Comparison of ENCODE assay signal across 1 cellular context in the genomic region with DNA sequence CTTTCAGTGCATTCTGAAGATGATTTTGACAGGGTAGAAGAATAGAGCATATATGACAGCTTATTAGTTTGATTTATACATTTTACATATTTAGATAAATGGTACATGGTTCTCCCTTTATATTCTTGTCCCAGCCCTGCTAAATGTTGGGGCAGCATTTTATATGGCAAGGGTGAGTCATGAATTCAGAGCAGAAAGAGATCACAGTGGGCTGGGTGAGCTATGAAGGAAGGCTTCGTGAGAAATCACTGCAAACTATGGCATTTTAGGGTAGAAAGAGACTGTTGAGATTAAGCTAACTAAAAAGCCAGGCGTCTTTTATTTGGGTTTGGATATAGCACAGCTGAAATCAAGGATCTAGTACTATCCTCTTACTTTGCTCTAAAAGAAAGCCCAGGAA.
TF ChIP-seq lines count a peak whose summit lies in the region.

No MANE protein-coding gene starts in this region.

TF ChIP-seq in IMR-90, 13 proteins besides CTCF, POLR2A, EP300 and RAD21 (continued from another document):
- no peak for TF ChIP-seq MAZ (IDR thresholded peaks at IDR 0.05; ENCODE audit: borderline replicate concordance, low read depth, low read length)
- TF ChIP-seq FOS (IDR thresholded peaks at IDR 0.05; ENCODE audit: low read depth, low read length), result no peak
- TF ChIP-seq BHLHE40 (IDR thresholded peaks at IDR 0.05; ENCODE audit: low read depth, low read length), result no peak
- no peak for TF ChIP-seq MAFK (IDR thresholded peaks at IDR 0.05; ENCODE audit: low read depth, low read length)
- TF ChIP-seq, protein P1, sequence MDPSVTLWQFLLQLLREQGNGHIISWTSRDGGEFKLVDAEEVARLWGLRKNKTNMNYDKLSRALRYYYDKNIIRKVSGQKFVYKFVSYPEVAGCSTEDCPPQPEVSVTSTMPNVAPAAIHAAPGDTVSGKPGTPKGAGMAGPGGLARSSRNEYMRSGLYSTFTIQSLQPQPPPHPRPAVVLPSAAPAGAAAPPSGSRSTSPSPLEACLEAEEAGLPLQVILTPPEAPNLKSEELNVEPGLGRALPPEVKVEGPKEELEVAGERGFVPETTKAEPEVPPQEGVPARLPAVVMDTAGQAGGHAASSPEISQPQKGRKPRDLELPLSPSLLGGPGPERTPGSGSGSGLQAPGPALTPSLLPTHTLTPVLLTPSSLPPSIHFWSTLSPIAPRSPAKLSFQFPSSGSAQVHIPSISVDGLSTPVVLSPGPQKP (IDR thresholded peaks at IDR 0.05; ENCODE audit: borderline replicate concordance, low read depth, low read length), result no peak
- TF ChIP-seq, protein P2, sequence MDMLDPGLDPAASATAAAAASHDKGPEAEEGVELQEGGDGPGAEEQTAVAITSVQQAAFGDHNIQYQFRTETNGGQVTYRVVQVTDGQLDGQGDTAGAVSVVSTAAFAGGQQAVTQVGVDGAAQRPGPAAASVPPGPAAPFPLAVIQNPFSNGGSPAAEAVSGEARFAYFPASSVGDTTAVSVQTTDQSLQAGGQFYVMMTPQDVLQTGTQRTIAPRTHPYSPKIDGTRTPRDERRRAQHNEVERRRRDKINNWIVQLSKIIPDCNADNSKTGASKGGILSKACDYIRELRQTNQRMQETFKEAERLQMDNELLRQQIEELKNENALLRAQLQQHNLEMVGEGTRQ (IDR thresholded peaks at IDR 0.05; ENCODE audit: low read depth, low read length), result no peak
- TF ChIP-seq MXI1 (IDR thresholded peaks at IDR 0.05; ENCODE audit: borderline replicate concordance, low read depth, low read length), result no peak
